ENCODE assay signal across 8 cellular contexts in the genomic region with DNA sequence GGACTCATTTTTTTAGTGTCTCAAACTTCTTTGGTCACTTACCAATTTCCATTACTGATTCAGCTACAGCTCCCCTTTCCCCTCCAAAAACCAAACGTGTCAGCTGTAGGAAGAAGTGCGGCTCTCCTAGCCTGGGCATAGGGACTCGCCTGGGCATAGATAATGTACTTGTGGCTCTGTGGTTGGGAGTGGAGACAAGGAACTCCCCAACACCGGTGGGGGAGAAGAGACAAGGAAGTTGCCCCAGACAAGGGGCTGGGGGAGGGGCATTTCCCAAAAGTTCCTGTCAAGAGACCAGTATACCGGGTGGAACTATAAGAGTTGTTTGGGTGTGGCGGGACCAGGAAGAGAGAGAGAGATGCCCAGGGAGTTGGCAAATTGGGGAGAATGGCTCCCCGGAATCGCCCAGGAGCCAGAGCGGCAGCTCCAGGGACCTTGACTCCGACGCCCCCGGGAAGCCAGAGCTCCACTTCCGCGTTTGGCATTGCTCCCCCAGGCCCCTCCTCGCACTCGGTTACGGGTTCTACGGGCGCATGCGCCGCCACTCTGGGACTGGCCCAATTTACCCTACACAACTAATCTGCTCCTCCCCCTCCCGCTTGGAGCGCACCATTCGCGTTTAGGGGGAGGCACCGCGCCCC. TPM values are rescaled to one million over a fixed set of nuclear protein-coding genes. Genes with fewer than 3 reads are reported as not detected.
DNase-seq lines count a peak whose midpoint lies in the region; ATAC-seq and TF ChIP-seq lines count a peak whose summit lies in the region.

No MANE protein-coding gene starts in this region.

- no peak for TF ChIP-seq CTCF in right lobe of liver (IDR thresholded peaks at IDR 0.05)

- peak; percentile 93 for TF ChIP-seq POLR2A in right lobe of liver (IDR thresholded peaks at IDR 0.05)

- ATAC-seq in GM19023 (IDR thresholded peaks at IDR 0.05; ENCODE audit: unreplicated experiment) (peak; percentile 69), HG03175 (IDR thresholded peaks at IDR 0.05; ENCODE audit: unreplicated experiment) (peak; percentile 75), right lobe of liver (peak; percentile 78 to 85 (median 82))

- intact Hi-C loops in right lobe of liver (cut with DNase I): no loop called here

- H3K27me3 ChIP-seq in right lobe of liver: no peaks in the 10 kb centered on the region

- no peaks in the 10 kb centered on the region for H3K36me3 ChIP-seq in right lobe of liver

- H3K4me3 ChIP-seq in right lobe of liver: peak overlapping the region; percentile 85 to 97 (median 88)

- DNase-seq in Ammon's horn (ENCODE audit: low spot score) (peak; percentile 97), NCI-H446 treated with DMSO at 0.1 percent for 48 hours (lab: John Stamatoyannopoulos, UW) (peak; percentile 94), dermis blood vessel endothelial cell (peak; percentile 97), right lobe of liver (peak; percentile 95 to 97 (median 97))
- DNase-seq in activated CD4-positive, CD25-positive, alpha-beta regulatory T cell treated with anti-CD3 and anti-CD28 coated beads, Interleukin-2, amount 50 U/mL, for 72 hours: peak; percentile 90
- peak; percentile 96 for DNase-seq in stimulated activated CD4-positive, alpha-beta T cell treated with anti-CD3 and anti-CD28 coated beads, Interleukin-4, amount 100 ng/mL, for 24 hours

- no peaks in the 10 kb centered on the region for H3K9me3 ChIP-seq in right lobe of liver

- peaks cover 0 to 50% (median 12%) of the 10 kb centered on the region in 4 donors for H3K4me1 ChIP-seq in right lobe of liver

- peak overlapping the region; percentile 95 to 98 (median 98) for H3K27ac ChIP-seq in right lobe of liver

- 0% methylated on average over 9 of the region's 27 CpGs for WGBS in right lobe of liver (ENCODE audit: insufficient coverage, low coverage, low lambda C conversion rate, missing lambda C conversion rate)

RNA-seq across cellular contexts. Expression of a gene that starts 0.9 kb away (rescaled TPM):
- total RNA-seq in dermis blood vessel endothelial cell: 16.7 and 28.2 TPM in 2 replicates
- 10 to 100 TPM; 43.1 to 66.5 (median 53.2) TPM for total RNA-seq in right lobe of liver

Comparison
In these comparisons a context has a peak if more than half of its experiments do, and no peak if none do; other contexts are left out.
1. Peak in every context shown above with its lines: DNase-seq, ATAC-seq, H3K4me3 ChIP-seq and H3K27ac ChIP-seq.